In genomic region chr16:86344586-86344871, GRCh38 we compare ENCODE assay signal across 1 cellular context.
TF ChIP-seq lines count a peak whose summit lies in the region.

No MANE protein-coding gene starts in this region.

TF ChIP-seq in H1, 55 proteins besides CTCF, POLR2A, EP300 and RAD21:
- TF ChIP-seq PHF8 (conservative IDR thresholded peaks at IDR 0.05; ENCODE audit: low read depth, low read length) (no peak), SP2 (IDR thresholded peaks at IDR 0.05; ENCODE audit: low read length) (no peak), TAF1 (IDR thresholded peaks at IDR 0.05; ENCODE audit: low read depth, low read length) (no peak), SUZ12 (IDR thresholded peaks at IDR 0.05; ENCODE audit: low read length) (no peak), CHD2 (IDR thresholded peaks at IDR 0.05; ENCODE audit: low read length) (no peak), MAX (IDR thresholded peaks at IDR 0.05) (no peak), HDAC6 (IDR thresholded peaks at IDR 0.05; ENCODE audit: low read depth, low read length) (no peak), USF2 (IDR thresholded peaks at IDR 0.05; ENCODE audit: low read length) (no peak), CHD1 (IDR thresholded peaks at IDR 0.05; ENCODE audit: low read depth, low read length) (no peak), GABPA (IDR thresholded peaks at IDR 0.05; ENCODE audit: borderline replicate concordance, insufficient read depth, low read length) (no peak), SRF (IDR thresholded peaks at IDR 0.05; ENCODE audit: low read depth, low read length) (no peak), SP1 (IDR thresholded peaks at IDR 0.05; ENCODE audit: low read depth, low read length) (no peak), CHD7 (IDR thresholded peaks at IDR 0.05; ENCODE audit: insufficient replicate concordance, low read length) (no peak), RNF2 (IDR thresholded peaks at IDR 0.05; ENCODE audit: borderline replicate concordance, low read depth, low read length, missing control alignments, poor library complexity, severe bottlenecking) (no peak), EZH2 (IDR thresholded peaks at IDR 0.05; ENCODE audit: low read depth, low read length, severe bottlenecking) (no peak), ZNF274 (IDR thresholded peaks at IDR 0.05; ENCODE audit: borderline replicate concordance, extremely low read depth, low read length) (no peak), TAF7 (optimal IDR thresholded peaks at IDR 0.05; ENCODE audit: borderline replicate concordance, low read depth, low read length) (no peak), KDM4A (IDR thresholded peaks at IDR 0.05; ENCODE audit: low read depth, low read length, severe bottlenecking) (no peak), KDM1A (IDR thresholded peaks at IDR 0.05; ENCODE audit: borderline replicate concordance, low read length) (no peak)
